Comparison of ENCODE assay signal across 26 cellular contexts in genomic region chr19:34972163-34972705, GRCh38. TPM values are rescaled to one million over a fixed set of nuclear protein-coding genes. Genes with fewer than 3 reads are reported as not detected.
"Had no signal": no experiment of that assay in that cellular context is flagged by ENCODE, and none has a peak within 500 bp of the region (broad histone marks: within the 10 kb centered on the region; RNA-seq: fewer than 3 reads in every experiment).

No MANE protein-coding gene starts in this region.

- H3K27ac ChIP-seq: ascending aorta, body of pancreas had no signal

- H3K4me3 ChIP-seq: ascending aorta, body of pancreas, MG63 had no signal

- H3K9me3 Mint-ChIP-seq: activated B cell treated with CpG ODN at 0.5 μM for 24 hours; activated T-cell treated with anti-CD3 and anti-CD28 coated beads, Interleukin-2, amount 50 U/mL, for 4 hours had no signal

- H3K4me1 ChIP-seq: ascending aorta, body of pancreas had no signal

- ATAC-seq: activated naive CD8-positive, alpha-beta T cell treated with anti-CD3 and anti-CD28 coated beads, Interleukin-2, amount 50 U/mL, for 24 hours; activated T-cell treated with anti-CD3 and anti-CD28 coated beads, Interleukin-2, amount 50 U/mL, for 4 hours had no signal

- H3K27me3 ChIP-seq: ascending aorta, body of pancreas, MG63 had no signal

- H3K4me3 Mint-ChIP-seq: activated B cell treated with CpG ODN at 0.5 μM for 24 hours; activated CD4-positive, alpha-beta memory T cell treated with anti-CD3 and anti-CD28 coated beads for 36 hours; activated CD4-positive, alpha-beta T cell treated with anti-CD3 and anti-CD28 coated beads, Interleukin-2, amount 10 ng/mL, durations not matched to agents 7 days and 5 days; activated naive CD8-positive, alpha-beta T cell treated with anti-CD3 and anti-CD28 coated beads, Interleukin-2, amount 50 U/mL, for 24 hours; activated T-cell treated with anti-CD3 and anti-CD28 coated beads, Interleukin-2, amount 50 U/mL, for 4 hours had no signal

- H3K27ac Mint-ChIP-seq: activated B cell treated with CpG ODN at 0.5 μM for 24 hours; activated CD4-positive, alpha-beta memory T cell treated with anti-CD3 and anti-CD28 coated beads for 36 hours; activated CD4-positive, alpha-beta T cell treated with anti-CD3 and anti-CD28 coated beads, Interleukin-2, amount 10 ng/mL, durations not matched to agents 7 days and 5 days; activated naive CD8-positive, alpha-beta T cell treated with anti-CD3 and anti-CD28 coated beads, Interleukin-2, amount 50 U/mL, for 24 hours had no signal

- H3K27me3 Mint-ChIP-seq: activated CD4-positive, alpha-beta memory T cell treated with anti-CD3 and anti-CD28 coated beads for 36 hours; activated CD4-positive, alpha-beta T cell treated with anti-CD3 and anti-CD28 coated beads, Interleukin-2, amount 10 ng/mL, durations not matched to agents 7 days and 5 days; activated naive CD8-positive, alpha-beta T cell treated with anti-CD3 and anti-CD28 coated beads, Interleukin-2, amount 50 U/mL, for 24 hours had no signal

- H3K36me3 ChIP-seq: ascending aorta, MG63 had no signal

- DNase-seq: activated B cell treated with CpG ODN at 0.5 μM for 24 hours; activated CD4-positive, alpha-beta memory T cell treated with anti-CD3 and anti-CD28 coated beads for 36 hours; activated CD4-positive, alpha-beta T cell treated with anti-CD3 and anti-CD28 coated beads for 1 hour; activated CD4-positive, alpha-beta T cell treated with anti-CD3 and anti-CD28 coated beads, Interleukin-2, amount 10 ng/mL, durations not matched to agents 7 days and 5 days; activated naive CD4-positive, alpha-beta T cell treated with anti-CD3 and anti-CD28 coated beads, Interleukin-2, amount 50 U/mL, for 16 hours; activated naive CD8-positive, alpha-beta T cell treated with anti-CD3 and anti-CD28 coated beads, Interleukin-2, amount 50 U/mL, for 24 hours; activated T-cell treated with anti-CD3 and anti-CD28 coated beads, Interleukin-2, amount 50 U/mL, for 4 hours; amniotic stem cell; body of pancreas; MG63; MV-4-11; NCI-H1092 treated with DMSO at 0.1 percent for 48 hours; NCI-H1417 treated with DMSO at 0.1 percent for 48 hours; NCI-H1694 treated with DMSO at 0.1 percent for 48 hours; NCI-H2029 treated with DMSO at 0.1 percent for 48 hours; NCI-H345; NCI-H510A; NCI-H526 treated with DMSO at 0.1 percent for 48 hours; NCI-H82; SIG-M5; T-helper 2 cell; T1000 had no signal

- H3K9me3 ChIP-seq: body of pancreas had no signal

- FAIRE-seq: bronchial epithelial cell, TTC549 had no signal

RNA-seq across cellular contexts. Expression of gene ZNF30, which starts 45.5 kb away (rescaled TPM):
- total RNA-seq: OCI-LY7 had no signal
